1 cellular context compared by ENCODE assay signal in the genomic region with DNA sequence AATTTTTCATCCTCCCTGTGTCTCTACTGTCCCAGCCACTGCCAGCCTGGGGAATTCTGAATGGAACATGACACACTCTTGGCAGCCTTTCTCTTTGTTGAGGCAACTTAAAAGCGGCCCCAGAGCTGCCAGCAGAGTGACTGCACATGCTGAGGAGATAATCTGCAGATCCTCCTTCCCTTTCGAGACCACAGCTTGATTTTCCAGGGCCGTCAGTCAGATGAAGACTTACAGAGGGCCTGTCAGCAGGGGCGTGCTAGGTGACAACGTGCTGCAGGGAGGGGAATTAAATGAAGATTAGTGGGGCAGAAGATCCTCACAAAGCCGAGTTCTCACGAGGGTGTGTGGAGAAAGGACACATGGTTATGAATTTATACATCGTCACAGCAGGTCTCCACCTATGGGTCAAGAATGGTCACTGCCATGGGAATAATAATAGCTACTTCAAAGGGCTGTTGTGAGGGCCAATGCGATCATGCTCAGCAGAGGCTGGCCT.
A peak's percentile ranks its signal among the peaks of the same experiment; 100 is the strongest.
TF ChIP-seq lines count a peak whose summit lies in the region.

No MANE protein-coding gene starts in this region.

TF ChIP-seq in SK-N-SH, 30 proteins besides CTCF, POLR2A, EP300 and RAD21 (continued from another document):
- TF ChIP-seq GATA2 (CRISPR knock-in tag; IDR thresholded peaks at IDR 0.05) (no peak), EZH2phosphoT487 (IDR thresholded peaks at IDR 0.05; ENCODE audit: borderline replicate concordance, low read depth) (no peak), NRF1 (IDR thresholded peaks at IDR 0.05; ENCODE audit: low read depth, low read length) (no peak), NFIC (IDR thresholded peaks at IDR 0.05; ENCODE audit: borderline replicate concordance) (peak; percentile 70), FOXJ3 (CRISPR knock-in tag; IDR thresholded peaks at IDR 0.05) (no peak), FOXM1 (IDR thresholded peaks at IDR 0.05; ENCODE audit: low read depth) (no peak), YY1 (IDR thresholded peaks at IDR 0.05; ENCODE audit: low read depth) (no peak), SMC3 (IDR thresholded peaks at IDR 0.05; ENCODE audit: low read depth, low read length) (peak; percentile 42), RFX5 (IDR thresholded peaks at IDR 0.05; ENCODE audit: low read length) (no peak), POLR2AphosphoS5 (IDR thresholded peaks at IDR 0.05; ENCODE audit: low read depth, low read length) (no peak), TEAD4 (IDR thresholded peaks at IDR 0.05; ENCODE audit: borderline replicate concordance, insufficient read depth) (peak; percentile 46; the same call in 1 of the 2 replicates), SIN3A (IDR thresholded peaks at IDR 0.05; ENCODE audit: borderline replicate concordance, low read depth, low read length) (no peak), RXRA (IDR thresholded peaks at IDR 0.05; ENCODE audit: borderline replicate concordance, low read depth) (no peak), GABPA (IDR thresholded peaks at IDR 0.05; ENCODE audit: low read depth) (no peak), FOSL2 (IDR thresholded peaks at IDR 0.05; ENCODE audit: borderline replicate concordance, low read depth) (no peak), TCF12 (IDR thresholded peaks at IDR 0.05) (peak; percentile 90), MXI1 (IDR thresholded peaks at IDR 0.05; ENCODE audit: low read depth, low read length) (peak; percentile 45), JUND (IDR thresholded peaks at IDR 0.05) (peak; percentile 43; the same call in 1 of the 2 replicates), CHD2 (IDR thresholded peaks at IDR 0.05; ENCODE audit: low read length, partially characterized antibody) (peak; percentile 27), RCOR1 (IDR thresholded peaks at IDR 0.05; ENCODE audit: low read length) (no peak), ELF1 (IDR thresholded peaks at IDR 0.05) (no peak), MEF2A (IDR thresholded peaks at IDR 0.05; ENCODE audit: borderline replicate concordance, low read depth) (no peak)
- TF ChIP-seq, protein P1, sequence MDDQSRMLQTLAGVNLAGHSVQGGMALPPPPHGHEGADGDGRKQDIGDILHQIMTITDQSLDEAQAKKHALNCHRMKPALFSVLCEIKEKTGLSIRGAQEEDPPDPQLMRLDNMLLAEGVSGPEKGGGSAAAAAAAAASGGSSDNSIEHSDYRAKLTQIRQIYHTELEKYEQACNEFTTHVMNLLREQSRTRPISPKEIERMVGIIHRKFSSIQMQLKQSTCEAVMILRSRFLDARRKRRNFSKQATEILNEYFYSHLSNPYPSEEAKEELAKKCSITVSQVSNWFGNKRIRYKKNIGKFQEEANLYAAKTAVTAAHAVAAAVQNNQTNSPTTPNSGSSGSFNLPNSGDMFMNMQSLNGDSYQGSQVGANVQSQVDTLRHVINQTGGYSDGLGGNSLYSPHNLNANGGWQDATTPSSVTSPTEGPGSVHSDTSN (IDR thresholded peaks at IDR 0.05) = peak; percentile 79
- TF ChIP-seq, protein P2, sequence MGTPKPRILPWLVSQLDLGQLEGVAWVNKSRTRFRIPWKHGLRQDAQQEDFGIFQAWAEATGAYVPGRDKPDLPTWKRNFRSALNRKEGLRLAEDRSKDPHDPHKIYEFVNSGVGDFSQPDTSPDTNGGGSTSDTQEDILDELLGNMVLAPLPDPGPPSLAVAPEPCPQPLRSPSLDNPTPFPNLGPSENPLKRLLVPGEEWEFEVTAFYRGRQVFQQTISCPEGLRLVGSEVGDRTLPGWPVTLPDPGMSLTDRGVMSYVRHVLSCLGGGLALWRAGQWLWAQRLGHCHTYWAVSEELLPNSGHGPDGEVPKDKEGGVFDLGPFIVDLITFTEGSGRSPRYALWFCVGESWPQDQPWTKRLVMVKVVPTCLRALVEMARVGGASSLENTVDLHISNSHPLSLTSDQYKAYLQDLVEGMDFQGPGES (IDR thresholded peaks at IDR 0.05; ENCODE audit: low read depth, low read length) = no peak
- TF ChIP-seq, protein P3, sequence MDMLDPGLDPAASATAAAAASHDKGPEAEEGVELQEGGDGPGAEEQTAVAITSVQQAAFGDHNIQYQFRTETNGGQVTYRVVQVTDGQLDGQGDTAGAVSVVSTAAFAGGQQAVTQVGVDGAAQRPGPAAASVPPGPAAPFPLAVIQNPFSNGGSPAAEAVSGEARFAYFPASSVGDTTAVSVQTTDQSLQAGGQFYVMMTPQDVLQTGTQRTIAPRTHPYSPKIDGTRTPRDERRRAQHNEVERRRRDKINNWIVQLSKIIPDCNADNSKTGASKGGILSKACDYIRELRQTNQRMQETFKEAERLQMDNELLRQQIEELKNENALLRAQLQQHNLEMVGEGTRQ (IDR thresholded peaks at IDR 0.05; ENCODE audit: borderline replicate concordance, low read depth, low read length) = no peak
- TF ChIP-seq, protein P4, sequence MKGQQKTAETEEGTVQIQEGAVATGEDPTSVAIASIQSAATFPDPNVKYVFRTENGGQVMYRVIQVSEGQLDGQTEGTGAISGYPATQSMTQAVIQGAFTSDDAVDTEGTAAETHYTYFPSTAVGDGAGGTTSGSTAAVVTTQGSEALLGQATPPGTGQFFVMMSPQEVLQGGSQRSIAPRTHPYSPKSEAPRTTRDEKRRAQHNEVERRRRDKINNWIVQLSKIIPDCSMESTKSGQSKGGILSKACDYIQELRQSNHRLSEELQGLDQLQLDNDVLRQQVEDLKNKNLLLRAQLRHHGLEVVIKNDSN (IDR thresholded peaks at IDR 0.05; ENCODE audit: borderline replicate concordance, low read depth) = no peak
- TF ChIP-seq, protein P5, sequence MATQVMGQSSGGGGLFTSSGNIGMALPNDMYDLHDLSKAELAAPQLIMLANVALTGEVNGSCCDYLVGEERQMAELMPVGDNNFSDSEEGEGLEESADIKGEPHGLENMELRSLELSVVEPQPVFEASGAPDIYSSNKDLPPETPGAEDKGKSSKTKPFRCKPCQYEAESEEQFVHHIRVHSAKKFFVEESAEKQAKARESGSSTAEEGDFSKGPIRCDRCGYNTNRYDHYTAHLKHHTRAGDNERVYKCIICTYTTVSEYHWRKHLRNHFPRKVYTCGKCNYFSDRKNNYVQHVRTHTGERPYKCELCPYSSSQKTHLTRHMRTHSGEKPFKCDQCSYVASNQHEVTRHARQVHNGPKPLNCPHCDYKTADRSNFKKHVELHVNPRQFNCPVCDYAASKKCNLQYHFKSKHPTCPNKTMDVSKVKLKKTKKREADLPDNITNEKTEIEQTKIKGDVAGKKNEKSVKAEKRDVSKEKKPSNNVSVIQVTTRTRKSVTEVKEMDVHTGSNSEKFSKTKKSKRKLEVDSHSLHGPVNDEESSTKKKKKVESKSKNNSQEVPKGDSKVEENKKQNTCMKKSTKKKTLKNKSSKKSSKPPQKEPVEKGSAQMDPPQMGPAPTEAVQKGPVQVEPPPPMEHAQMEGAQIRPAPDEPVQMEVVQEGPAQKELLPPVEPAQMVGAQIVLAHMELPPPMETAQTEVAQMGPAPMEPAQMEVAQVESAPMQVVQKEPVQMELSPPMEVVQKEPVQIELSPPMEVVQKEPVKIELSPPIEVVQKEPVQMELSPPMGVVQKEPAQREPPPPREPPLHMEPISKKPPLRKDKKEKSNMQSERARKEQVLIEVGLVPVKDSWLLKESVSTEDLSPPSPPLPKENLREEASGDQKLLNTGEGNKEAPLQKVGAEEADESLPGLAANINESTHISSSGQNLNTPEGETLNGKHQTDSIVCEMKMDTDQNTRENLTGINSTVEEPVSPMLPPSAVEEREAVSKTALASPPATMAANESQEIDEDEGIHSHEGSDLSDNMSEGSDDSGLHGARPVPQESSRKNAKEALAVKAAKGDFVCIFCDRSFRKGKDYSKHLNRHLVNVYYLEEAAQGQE (IDR thresholded peaks at IDR 0.05; ENCODE audit: low read depth, low read length) = no peak
- TF ChIP-seq, protein P6, sequence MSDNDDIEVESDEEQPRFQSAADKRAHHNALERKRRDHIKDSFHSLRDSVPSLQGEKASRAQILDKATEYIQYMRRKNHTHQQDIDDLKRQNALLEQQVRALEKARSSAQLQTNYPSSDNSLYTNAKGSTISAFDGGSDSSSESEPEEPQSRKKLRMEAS (IDR thresholded peaks at IDR 0.05; ENCODE audit: low read depth) = peak; percentile 85
